In genomic region chr7:66493235-66494181, GRCh38 we compare ENCODE assay signal across 8 cellular contexts.
DNase-seq lines count a peak whose midpoint lies in the region; ATAC-seq and TF ChIP-seq lines count a peak whose summit lies in the region.

No MANE protein-coding gene starts in this region.

- H3K4me3 ChIP-seq in mammary epithelial cell (replicated peaks in 1 of 3; ENCODE audit: insufficient read depth in 1 of 3, low read depth in 2 of 3, low read length in 3 of 3) (peak overlapping the region; percentile 66 to 85 (median 82)), smooth muscle cell (peak overlapping the region; percentile 63)

- in situ Hi-C loops in ACHN (cut with HindIII; ENCODE audit: low pct_ligation_motif_present, low pct_unique_long_range_greater_than_20kb, low sequenced_read_pairs), result no loop called here
- in situ Hi-C loops in mammary epithelial cell (cut with MboI; ENCODE audit: low sequenced_read_pairs in 2 of 2), result loop anchor here in 1 of 2 donors (10.0 kb wide), 1 partner anchor 289 kb away; the partner anchor contains the start of gene TPST1

- H3K36me3 ChIP-seq in mammary epithelial cell (ENCODE audit: insufficient read depth, low read length) (no peaks in the 10 kb centered on the region), smooth muscle cell (ENCODE audit: low read depth) (no peaks in the 10 kb centered on the region)

- CTCF ChIA-PET in mammary epithelial cell (lab: Charles Lee; ENCODE audit: low non-redundant PET), result interaction anchor here (0.5 to 0.6 kb wide), 3 partner anchors 32 to 455 kb away, joined by 3 to 5 read pairs (median 3); no protein-coding TSS in a partner anchor

- H3K79me2 ChIP-seq in mammary epithelial cell (ENCODE audit: insufficient read depth, low read length) (no peaks in the 10 kb centered on the region), smooth muscle cell (ENCODE audit: low read depth) (no peaks in the 10 kb centered on the region)

- H4K20me1 ChIP-seq in mammary epithelial cell (ENCODE audit: insufficient read depth, low read length) (no peaks in the 10 kb centered on the region), smooth muscle cell (ENCODE audit: low read depth) (no peaks in the 10 kb centered on the region)

- WGBS in mammary epithelial cell (ENCODE audit: low coverage, missing lambda C conversion rate), result 1% methylated on average over 40 of the region's 68 CpGs
- WGBS in smooth muscle cell (ENCODE audit: low lambda C conversion rate), result 1% methylated on average over 67 of the region's 68 CpGs

- H3K27ac ChIP-seq in VCaP (peak overlapping the region; percentile 84), mammary epithelial cell (ENCODE audit: insufficient read depth, low read depth, low read length) (peak overlapping the region; percentile 88), smooth muscle cell (ENCODE audit: low read depth) (peak overlapping the region; percentile 96)

- peaks cover 14% of the 10 kb centered on the region for H3K4me1 ChIP-seq in mammary epithelial cell (ENCODE audit: insufficient read depth, low read length)
- H3K4me1 ChIP-seq in smooth muscle cell (ENCODE audit: low read depth), result peaks cover 5% of the 10 kb centered on the region

- H3K27me3 ChIP-seq in mammary epithelial cell (ENCODE audit: insufficient read depth, low read length) (no peaks in the 10 kb centered on the region), smooth muscle cell (ENCODE audit: low read depth) (no peaks in the 10 kb centered on the region)

- H3K9ac ChIP-seq in mammary epithelial cell (ENCODE audit: insufficient read depth, low read length), result peak overlapping the region; percentile 80
- peak overlapping the region; percentile 92 for H3K9ac ChIP-seq in smooth muscle cell (ENCODE audit: low read depth)

- BruUV-seq in mammary epithelial cell (replicated peaks; lab: Mats Ljungman, UMichigan), result TSS peak; percentile 94

- H3F3A ChIP-seq in smooth muscle cell (ENCODE audit: low read depth), result no peaks in the 10 kb centered on the region

- H3K4me2 ChIP-seq in mammary epithelial cell (ENCODE audit: insufficient read depth, low read depth, low read length) (peak overlapping the region; percentile 94), smooth muscle cell (peak overlapping the region; percentile 89)

- peak; percentile 97 for ATAC-seq in GM18867 (IDR thresholded peaks at IDR 0.05; ENCODE audit: unreplicated experiment)
- peak; percentile 97 for ATAC-seq in HG03103 (IDR thresholded peaks at IDR 0.05; ENCODE audit: low read depth, unreplicated experiment)

- dilution Hi-C loops in mammary epithelial cell (cut with HindIII; ENCODE audit: low sequenced_read_pairs), result no loop called here

- H2AFZ ChIP-seq in mammary epithelial cell (ENCODE audit: low read depth, low read length), result peak overlapping the region; percentile 100
- H2AFZ ChIP-seq in smooth muscle cell (ENCODE audit: low read depth), result peak overlapping the region; percentile 78

- TF ChIP-seq CTCF in VCaP (conservative IDR thresholded peaks at IDR 0.05), result peak; percentile 14
- TF ChIP-seq CTCF in mammary epithelial cell (conservative IDR thresholded peaks at IDR 0.05 in 1 of 2, IDR thresholded peaks at IDR 0.05 in 1 of 2; ENCODE audit: extremely low read depth in 1 of 2, insufficient read depth in 1 of 2, low read depth in 1 of 2, low read length in 2 of 2), result no peak
- no peak for TF ChIP-seq CTCF in smooth muscle cell (IDR thresholded peaks at IDR 0.05; ENCODE audit: borderline replicate concordance, insufficient read depth, poor library complexity, severe bottlenecking)

- intact Hi-C loops in mammary epithelial cell (cut with micrococcal nuclease), result loop anchor here (1.0 to 5.0 kb wide), 4 partner anchors 136 to 463 kb away; partner anchors contain the start of gene TPST1

- H3K9me3 ChIP-seq in mammary epithelial cell (replicated peaks; ENCODE audit: insufficient read depth, low read length), result no peaks in the 10 kb centered on the region
- no peaks in the 10 kb centered on the region for H3K9me3 ChIP-seq in smooth muscle cell (replicated peaks; ENCODE audit: low read depth)

- DNase-seq in ACHN (peak; percentile 100), NCI-H2171 treated with DMSO at 0.1 percent for 48 hours (lab: John Stamatoyannopoulos, UW) (peak; percentile 96), mammary epithelial cell (peak; percentile 95), iPS-NIHi11 (ENCODE audit: low spot score) (peak; percentile 99), smooth muscle cell (lab: John Stamatoyannopoulos, UW; ENCODE audit: unreplicated experiment) (peak; percentile 90)

Comparison
In these comparisons a context has a peak if more than half of its experiments do, and no peak if none do; other contexts are left out.
1. Peak in every context shown above with its lines: DNase-seq, ATAC-seq, H3K4me3 ChIP-seq and H3K27ac ChIP-seq.